Comparison of ENCODE assay signal across 8 cellular contexts in the genomic region with DNA sequence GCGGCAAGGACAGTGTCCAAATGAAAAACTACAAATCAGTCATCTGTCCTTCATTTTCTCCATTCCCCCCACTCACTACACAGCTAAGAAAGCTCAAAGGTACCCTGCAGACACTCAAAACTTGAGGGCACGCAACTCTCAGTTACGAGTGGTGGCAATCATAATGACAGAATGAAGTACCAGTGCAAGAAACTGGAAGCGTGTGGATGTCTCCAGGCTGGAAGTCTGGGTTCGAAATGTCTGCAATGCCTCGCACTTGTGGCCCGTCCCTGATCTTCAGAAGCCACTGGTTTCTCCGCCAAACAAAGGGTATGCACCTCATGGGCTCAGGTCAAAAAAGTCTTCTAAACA. TPM values are rescaled to one million over a fixed set of nuclear protein-coding genes. Genes with fewer than 3 reads are reported as not detected.
DNase-seq lines count a peak whose midpoint lies in the region; ATAC-seq and TF ChIP-seq lines count a peak whose summit lies in the region.

No MANE protein-coding gene starts in this region.

- H3K4me3 ChIP-seq in body of pancreas = peak overlapping the region; percentile 66 to 77

- H3K4me1 ChIP-seq in body of pancreas = peaks cover 17% of the 10 kb centered on the region

- TF ChIP-seq CTCF in body of pancreas (IDR thresholded peaks at IDR 0.05) (no peak), mesothelial cell of epicardium (IDR thresholded peaks at IDR 0.05; ENCODE audit: unreplicated experiment) (no peak)

- peaks cover 15% of the 10 kb centered on the region for H3K4me1 Mint-ChIP-seq in stimulated activated naive CD8-positive, alpha-beta T cell treated with anti-CD3 and anti-CD28 coated beads, Interleukin-15, Interleukin-2, amounts not matched to agents 100 ng/mL and 50 ng/mL, for 24 hours (ENCODE audit: low read depth)
- peaks cover 15% of the 10 kb centered on the region for H3K4me1 Mint-ChIP-seq in mesothelial cell of epicardium

- no peaks in the 10 kb centered on the region for H3K9me3 ChIP-seq in body of pancreas

- H3K27ac Mint-ChIP-seq in stimulated activated naive CD8-positive, alpha-beta T cell treated with anti-CD3 and anti-CD28 coated beads, Interleukin-15, Interleukin-2, amounts not matched to agents 100 ng/mL and 50 ng/mL, for 24 hours = peak overlapping the region; percentile 96
- peak overlapping the region; percentile 99 for H3K27ac Mint-ChIP-seq in mesothelial cell of epicardium

- ATAC-seq in stimulated activated naive CD8-positive, alpha-beta T cell treated with anti-CD3 and anti-CD28 coated beads, Interleukin-15, Interleukin-2, amounts not matched to agents 100 U/mL and 50 U/mL, for 24 hours = no peak
- no peak for ATAC-seq in body of pancreas
- no peak for ATAC-seq in GM21825 (IDR thresholded peaks at IDR 0.05; ENCODE audit: unreplicated experiment)
- ATAC-seq in esophagus mucosa = no peak

- WGBS in body of pancreas, 2 donors = 1 to 6% methylated on average over 8 of the region's 8 CpGs

- peak overlapping the region; percentile 30 to 83 (median 73) for H3K27ac ChIP-seq in body of pancreas

- no peaks in the 10 kb centered on the region for H3K27me3 Mint-ChIP-seq in stimulated activated naive CD8-positive, alpha-beta T cell treated with anti-CD3 and anti-CD28 coated beads, Interleukin-15, Interleukin-2, amounts not matched to agents 100 ng/mL and 50 ng/mL, for 24 hours
- H3K27me3 Mint-ChIP-seq in mesothelial cell of epicardium (ENCODE audit: low read depth) = no peaks in the 10 kb centered on the region

- TF ChIP-seq POLR2A in body of pancreas (IDR thresholded peaks at IDR 0.05) = no peak

- no peaks in the 10 kb centered on the region for H3K27me3 ChIP-seq in body of pancreas

- H3K36me3 ChIP-seq in body of pancreas (replicated peaks in 1 of 2; ENCODE audit: insufficient read depth in 1 of 2, low read depth in 2 of 2) = no peaks in the 10 kb centered on the region

- intact Hi-C loops in body of pancreas (cut with DNase I) = no loop called here

- H3K9me3 Mint-ChIP-seq in stimulated activated naive CD8-positive, alpha-beta T cell treated with anti-CD3 and anti-CD28 coated beads, Interleukin-15, Interleukin-2, amounts not matched to agents 100 ng/mL and 50 ng/mL, for 24 hours = no peaks in the 10 kb centered on the region
- H3K9me3 Mint-ChIP-seq in mesothelial cell of epicardium = no peaks in the 10 kb centered on the region

- DNase-seq in stimulated activated naive CD8-positive, alpha-beta T cell treated with anti-CD3 and anti-CD28 coated beads, Interleukin-15, Interleukin-2, amounts not matched to agents 100 U/mL and 50 U/mL, for 24 hours = no peak
- no peak for DNase-seq in body of pancreas
- no peak for DNase-seq in mesothelial cell of epicardium (ENCODE audit: low spot score in 2 of 2, unreplicated experiment in 2 of 2)
- no peak for DNase-seq in GM03348 (ENCODE audit: low spot score)
- DNase-seq in hippocampal formation (lab: John Stamatoyannopoulos, UW) = no peak

- peak overlapping the region; percentile 98 for H3K4me3 Mint-ChIP-seq in stimulated activated naive CD8-positive, alpha-beta T cell treated with anti-CD3 and anti-CD28 coated beads, Interleukin-15, Interleukin-2, amounts not matched to agents 100 ng/mL and 50 ng/mL, for 24 hours
- peak overlapping the region; percentile 95 for H3K4me3 Mint-ChIP-seq in mesothelial cell of epicardium

- peaks cover 11% of the 10 kb centered on the region for H3K36me3 Mint-ChIP-seq in stimulated activated naive CD8-positive, alpha-beta T cell treated with anti-CD3 and anti-CD28 coated beads, Interleukin-15, Interleukin-2, amounts not matched to agents 100 ng/mL and 50 ng/mL, for 24 hours (ENCODE audit: low read depth)
- peaks cover 2% of the 10 kb centered on the region for H3K36me3 Mint-ChIP-seq in mesothelial cell of epicardium

RNA-seq across cellular contexts. Expression of a gene that starts 0.6 kb away (rescaled TPM):
- 1 to 10 TPM in 1 of 2 donors, under 1 TPM in 1; 0.33 to 2.6 TPM for total RNA-seq in body of pancreas
- 14.8 to 15.3 TPM (median 15.1 TPM) in 3 replicates for total RNA-seq in mesothelial cell of epicardium
- 9.8 TPM for total RNA-seq in esophagus mucosa

RNA-seq across cellular contexts. Expression of a gene that starts 21.8 kb away (rescaled TPM):
- total RNA-seq in body of pancreas (1 to 10 TPM; 1.6 to 4.9 TPM), mesothelial cell of epicardium (55.3 to 62.7 TPM (median 60.5 TPM) in 3 replicates), esophagus mucosa (80.3 TPM)

RNA-seq across cellular contexts. Expression of a gene that starts 45.9 kb away (rescaled TPM):
- 10 to 100 TPM in 1 of 2 donors, 1 to 10 TPM in 1; 4.0 to 14.5 TPM for total RNA-seq in body of pancreas
- total RNA-seq in mesothelial cell of epicardium = 25.1 to 26.5 TPM (median 26.4 TPM) in 3 replicates
- 31.7 TPM for total RNA-seq in esophagus mucosa
